ENCODE assay signal across 8 cellular contexts in the genomic region with DNA sequence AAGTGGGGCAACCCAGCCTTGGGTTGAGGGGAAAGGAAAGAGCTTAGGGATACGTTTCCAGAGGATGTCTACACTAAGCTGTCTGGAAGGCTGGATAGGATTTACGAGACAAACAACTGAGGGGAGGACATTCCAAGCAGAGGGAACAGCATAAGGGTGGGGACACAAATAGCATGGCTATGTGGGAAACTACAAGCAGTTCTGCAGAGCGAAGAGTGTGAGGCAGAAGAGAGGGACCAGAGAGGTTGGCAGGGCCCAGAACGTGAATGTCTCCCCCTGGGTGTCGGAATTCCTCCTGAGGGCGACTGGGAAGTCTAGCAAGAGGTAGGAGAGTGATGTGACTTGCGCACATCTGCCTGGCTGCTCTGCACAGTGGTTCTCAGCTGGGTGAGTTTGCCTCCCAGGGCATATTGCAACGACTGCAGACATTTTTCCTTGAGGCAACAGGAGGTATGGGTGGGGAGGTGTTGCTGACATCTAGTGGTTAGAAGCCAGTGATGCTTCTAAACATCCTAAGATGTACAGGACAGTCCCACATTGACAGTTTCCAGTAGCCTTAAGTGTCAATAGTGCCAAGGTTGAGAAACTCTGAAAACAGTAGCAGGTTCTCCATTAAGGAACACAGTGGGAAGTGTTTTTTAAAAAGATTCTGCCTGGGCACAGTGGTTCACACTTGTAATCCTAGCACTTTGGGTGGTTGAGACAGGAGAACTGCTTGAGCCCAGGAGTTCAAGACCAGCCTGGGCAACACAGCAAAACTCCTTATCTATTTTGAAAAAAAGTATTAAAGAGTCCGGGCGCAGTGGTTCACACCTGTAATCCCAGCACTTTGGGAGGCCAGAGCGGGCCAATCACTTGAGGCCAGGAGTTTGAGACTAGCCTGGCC. TPM values are rescaled to one million over a fixed set of nuclear protein-coding genes. Genes with fewer than 3 reads are reported as not detected.
DNase-seq lines count a peak whose midpoint lies in the region; ATAC-seq, FAIRE-seq and TF ChIP-seq lines count a peak whose summit lies in the region.

No MANE protein-coding gene starts in this region.

- no peaks in the 10 kb centered on the region for H3K79me2 ChIP-seq in endothelial cell of umbilical vein (ENCODE audit: control insufficient read depth, insufficient read depth, low read length)

- H3K9me3 Mint-ChIP-seq in natural killer cell = no peaks in the 10 kb centered on the region

- no peak for TF ChIP-seq POLR2A in endothelial cell of umbilical vein (IDR thresholded peaks at IDR 0.05; ENCODE audit: low read depth, low read length)

- H3K9me3 ChIP-seq in AG04450 (ENCODE audit: control insufficient read depth, insufficient read depth, low read length) = no peaks in the 10 kb centered on the region
- H3K9me3 ChIP-seq in WERI-Rb-1 (ENCODE audit: severe bottlenecking) = no peaks in the 10 kb centered on the region
- H3K9me3 ChIP-seq in endothelial cell of umbilical vein (replicated peaks; ENCODE audit: control insufficient read depth, insufficient read depth, low read length) = no peaks in the 10 kb centered on the region

- no peak overlapping the region for H2AFZ ChIP-seq in endothelial cell of umbilical vein (ENCODE audit: low read depth, low read length)

- POLR2A ChIA-PET in AG04450 (lab: Yijun Ruan, JAX) (interaction anchor here (0.7 kb wide), 1 partner anchor 188 kb away, joined by 3 read pairs; the partner anchor contains the start of gene SEPTIN6), endothelial cell of umbilical vein (lab: Charles Lee) (no interaction called here)

- H3K36me3 Mint-ChIP-seq in natural killer cell = no peaks in the 10 kb centered on the region

- H3K4me2 ChIP-seq in endothelial cell of umbilical vein (ENCODE audit: insufficient read depth, low read length) = no peak overlapping the region

- no peaks in the 10 kb centered on the region for H3K9me1 ChIP-seq in endothelial cell of umbilical vein (replicated peaks; ENCODE audit: control insufficient read depth, extremely low read depth, insufficient read depth, low read length)

- H3K4me1 Mint-ChIP-seq in natural killer cell = peaks cover 0 to 5% of the 10 kb centered on the region in 2 donors

- ATAC-seq in HG02571 (IDR thresholded peaks at IDR 0.05; ENCODE audit: unreplicated experiment) (peak; percentile 77), natural killer cell (peak; percentile 81 to 97 (median 87))

- FAIRE-seq in endothelial cell of umbilical vein (lab: Jason Lieb, UNC) = peak; percentile 90

- H4K20me1 ChIP-seq in endothelial cell of umbilical vein (replicated peaks; ENCODE audit: control insufficient read depth, extremely low read depth, insufficient read depth, low read length) = no peaks in the 10 kb centered on the region

- DNase-seq in AG04450 (ENCODE audit: low read depth, low spot score) (no peak), GM12864 (ENCODE audit: low read depth) (peak; percentile 21), NCI-H1694 (lab: John Stamatoyannopoulos, UW) (peak; percentile 41), WERI-Rb-1 (peak; percentile 40), endothelial cell of umbilical vein (ENCODE audit: low read depth, low spot score) (peak; percentile 44), natural killer cell (no peak), GM19240 (ENCODE audit: insufficient read length, low spot score) (no peak)

- no peak overlapping the region for H3K9ac ChIP-seq in endothelial cell of umbilical vein (replicated peaks; ENCODE audit: extremely low read depth, insufficient read depth, low read length)

- no peaks in the 10 kb centered on the region for H3K4me1 ChIP-seq in endothelial cell of umbilical vein (ENCODE audit: control insufficient read depth, extremely low read depth, insufficient read depth, low read length)

- TF ChIP-seq CTCF in AG04450 (IDR thresholded peaks at IDR 0.05; ENCODE audit: low read depth, low read length) (peak; percentile 66), GM12864 (IDR thresholded peaks at IDR 0.05; ENCODE audit: low read depth, low read length, missing control alignments) (peak; percentile 73), WERI-Rb-1 (IDR thresholded peaks at IDR 0.05; ENCODE audit: low read depth, low read length) (peak; percentile 81), endothelial cell of umbilical vein (IDR thresholded peaks at IDR 0.05; ENCODE audit: extremely low read depth in 1 of 2, insufficient read depth in 1 of 2, low read depth in 1 of 2, low read length in 2 of 2) (peak; percentile 39 to 59), natural killer cell (IDR thresholded peaks at IDR 0.05) (peak; percentile 29)

- no peak overlapping the region for H3K4me3 Mint-ChIP-seq in natural killer cell

- H3K27me3 Mint-ChIP-seq in natural killer cell (ENCODE audit: low read depth in 2 of 2) = no peaks in the 10 kb centered on the region

- intact Hi-C loops in endothelial cell of umbilical vein (cut with micrococcal nuclease) = loop anchor here (2.0 kb wide), 2 partner anchors 90 to 364 kb away; partner anchors contain the start of gene RPL39
- intact Hi-C loops in natural killer cell (cut with micrococcal nuclease) = loop anchor here (2.0 kb wide), 1 partner anchor 90 kb away; the partner anchor contains the start of gene RPL39

- BruUV-seq in endothelial cell of umbilical vein (replicated peaks; lab: Mats Ljungman, UMichigan) = no TSS peak

- H3K27ac Mint-ChIP-seq in natural killer cell = peak overlapping the region; percentile 17 to 52

- H3K27me3 ChIP-seq in AG04450 (ENCODE audit: control insufficient read depth, insufficient read depth, low read length) = no peaks in the 10 kb centered on the region
- no peaks in the 10 kb centered on the region for H3K27me3 ChIP-seq in WERI-Rb-1 (ENCODE audit: insufficient read depth, low read depth, severe bottlenecking)
- no peaks in the 10 kb centered on the region for H3K27me3 ChIP-seq in endothelial cell of umbilical vein (ENCODE audit: control insufficient read depth in 2 of 2, insufficient read depth in 2 of 2, low read length in 2 of 2)

- CTCF ChIA-PET in AG04450 (lab: Charles Lee) = interaction anchor here (0.7 kb wide), 2 partner anchors 7 to 532 kb away, joined by 3 to 6 read pairs; no protein-coding TSS in a partner anchor
- CTCF ChIA-PET in endothelial cell of umbilical vein (lab: Charles Lee) = interaction anchor here (0.6 to 1.0 kb wide), 5 partner anchors 28 to 307 kb away, joined by 3 to 4 read pairs (median 3); partner anchors contain the start of gene UPF3B

- H3K27ac ChIP-seq in AG04450 (ENCODE audit: low read depth, low read length) (no peak overlapping the region), WERI-Rb-1 (no peak overlapping the region), endothelial cell of umbilical vein (ENCODE audit: insufficient read depth, low read depth, low read length) (no peak overlapping the region)

- dilution Hi-C loops in endothelial cell of umbilical vein (cut with MboI; ENCODE audit: extremely low pct_ligation_motif_present, low sequenced_read_pairs) = no loop called here

- no peaks in the 10 kb centered on the region for H3K36me3 ChIP-seq in WERI-Rb-1
- no peaks in the 10 kb centered on the region for H3K36me3 ChIP-seq in endothelial cell of umbilical vein (ENCODE audit: control insufficient read depth in 2 of 2, extremely low read depth in 1 of 2, insufficient read depth in 2 of 2, low read length in 2 of 2)

- H3K4me3 ChIP-seq in AG04450 (ENCODE audit: low read depth, low read length) (no peak overlapping the region), GM12864 (ENCODE audit: low read depth, low read length) (no peak overlapping the region), WERI-Rb-1 (ENCODE audit: low read depth, low read length) (no peak overlapping the region), endothelial cell of umbilical vein (replicated peaks in 1 of 3; ENCODE audit: insufficient read depth in 1 of 3, low read depth in 1 of 3, low read length in 3 of 3) (no peak overlapping the region)

RNA-seq across cellular contexts. Expression of gene NDUFA1, which starts 9.2 kb away (rescaled TPM):
- polyA plus RNA-seq in AG04450 (2011; rRNA removed) (160 and 215 TPM in 2 replicates), endothelial cell of umbilical vein (61.2 and 93.4 TPM in 2 replicates)
- polyA minus RNA-seq in AG04450 (2011; rRNA and poly(A)+ RNA removed) = 41.1 and 41.7 TPM in 2 replicates
- total RNA-seq in endothelial cell of umbilical vein (89.9 and 96.3 TPM in 2 replicates), natural killer cell (10 to 100 TPM; 43.6 to 56.8 (median 54.9) TPM)
- polyA plus RNA-seq in endothelial cell of umbilical vein (2011; cell fraction: cytosol; rRNA removed) = 110 and 150 TPM in 2 replicates
- 32.0 and 40.3 TPM in 2 replicates for polyA plus RNA-seq in endothelial cell of umbilical vein (2011; cell fraction: nucleus; rRNA removed)
- 170 and 190 TPM in 2 replicates for polyA plus RNA-seq in endothelial cell of umbilical vein (2012)
- polyA minus RNA-seq in endothelial cell of umbilical vein = 47.1 and 50.5 TPM in 2 replicates
- 51.4 TPM for polyA minus RNA-seq in endothelial cell of umbilical vein (2011; cell fraction: cytosol; rRNA and poly(A)+ RNA removed)
- 4.5 and 5.0 TPM in 2 replicates for polyA minus RNA-seq in endothelial cell of umbilical vein (2011; cell fraction: nucleus; rRNA and poly(A)+ RNA removed)

RNA-seq across cellular contexts. Expression of gene RNF113A, which starts 9.3 kb away (rescaled TPM):
- 11.3 and 11.7 TPM in 2 replicates for polyA plus RNA-seq in AG04450 (2011; rRNA removed)
- polyA minus RNA-seq in AG04450 (2011; rRNA and poly(A)+ RNA removed) = 6.6 and 7.2 TPM in 2 replicates
- 10.2 and 11.7 TPM in 2 replicates for total RNA-seq in endothelial cell of umbilical vein
- polyA plus RNA-seq in endothelial cell of umbilical vein = 8.7 and 9.4 TPM in 2 replicates
- polyA plus RNA-seq in endothelial cell of umbilical vein (2011; cell fraction: cytosol; rRNA removed) = 12.4 and 14.7 TPM in 2 replicates
- 7.3 and 8.4 TPM in 2 replicates for polyA plus RNA-seq in endothelial cell of umbilical vein (2011; cell fraction: nucleus; rRNA removed)
- polyA plus RNA-seq in endothelial cell of umbilical vein (2012) = 12.2 and 12.8 TPM in 2 replicates
- 4.4 and 6.9 TPM in 2 replicates for polyA minus RNA-seq in endothelial cell of umbilical vein
- polyA minus RNA-seq in endothelial cell of umbilical vein (2011; cell fraction: cytosol; rRNA and poly(A)+ RNA removed) = 11.1 TPM
- polyA minus RNA-seq in endothelial cell of umbilical vein (2011; cell fraction: nucleus; rRNA and poly(A)+ RNA removed) = 1.5 TPM in 2 replicates
- 10 to 100 TPM; 29.6 to 45.9 (median 34.7) TPM for total RNA-seq in natural killer cell

RNA-seq across cellular contexts. Expression of gene AKAP14, which starts 14.9 kb away (rescaled TPM):
- polyA plus RNA-seq in AG04450 (2011; rRNA removed) (not detected in 2 replicates), endothelial cell of umbilical vein (not detected in 2 replicates)
- polyA minus RNA-seq in AG04450 (2011; rRNA and poly(A)+ RNA removed) = not detected in 2 replicates
- total RNA-seq in endothelial cell of umbilical vein (not detected in 2 replicates), natural killer cell (not detected)
- not detected in 2 replicates for polyA plus RNA-seq in endothelial cell of umbilical vein (2011; cell fraction: cytosol; rRNA removed)
- not detected in 2 replicates for polyA plus RNA-seq in endothelial cell of umbilical vein (2011; cell fraction: nucleus; rRNA removed)
- not detected in 2 replicates for polyA plus RNA-seq in endothelial cell of umbilical vein (2012)
- not detected in 2 replicates for polyA minus RNA-seq in endothelial cell of umbilical vein
- polyA minus RNA-seq in endothelial cell of umbilical vein (2011; cell fraction: cytosol; rRNA and poly(A)+ RNA removed) = not detected
- polyA minus RNA-seq in endothelial cell of umbilical vein (2011; cell fraction: nucleus; rRNA and poly(A)+ RNA removed) = not detected in 2 replicates

RNA-seq across cellular contexts. Expression of gene UPF3B, which starts 28.0 kb away (rescaled TPM):
- polyA plus RNA-seq in AG04450 (2011; rRNA removed) (7.5 and 12.4 TPM in 2 replicates), endothelial cell of umbilical vein (2.2 and 3.7 TPM in 2 replicates)
- 1.9 and 2.0 TPM in 2 replicates for polyA minus RNA-seq in AG04450 (2011; rRNA and poly(A)+ RNA removed)
- total RNA-seq in endothelial cell of umbilical vein (10.2 and 11.9 TPM in 2 replicates), natural killer cell (10 to 100 TPM in 2 of 3 donors, 1 to 10 TPM in 1; 9.3 to 16.4 (median 12.4) TPM)
- polyA plus RNA-seq in endothelial cell of umbilical vein (2011; cell fraction: cytosol; rRNA removed) = 7.1 and 7.5 TPM in 2 replicates
- polyA plus RNA-seq in endothelial cell of umbilical vein (2011; cell fraction: nucleus; rRNA removed) = 8.8 and 13.2 TPM in 2 replicates
- 11.2 and 14.3 TPM in 2 replicates for polyA plus RNA-seq in endothelial cell of umbilical vein (2012)
- 3.2 and 5.0 TPM in 2 replicates for polyA minus RNA-seq in endothelial cell of umbilical vein
- 6.8 TPM for polyA minus RNA-seq in endothelial cell of umbilical vein (2011; cell fraction: cytosol; rRNA and poly(A)+ RNA removed)
- polyA minus RNA-seq in endothelial cell of umbilical vein (2011; cell fraction: nucleus; rRNA and poly(A)+ RNA removed) = 2.9 and 3.9 TPM in 2 replicates

Comparison
In these comparisons a context has a peak if more than half of its experiments do, and no peak if none do; other contexts are left out.
1. DNase-seq: peak in GM12864 (single experiment), NCI-H1694 (single experiment), WERI-Rb-1 (single experiment) and endothelial cell of umbilical vein (single experiment); none in AG04450 (single experiment), natural killer cell (single experiment) and GM19240 (single experiment).
2. CTCF ChIP-seq: peak in every context shown above with its lines; median percentile 81 in WERI-Rb-1; 73 in GM12864; 66 in AG04450; 49 in endothelial cell of umbilical vein; 29 in natural killer cell.